In genomic region chr11:111693224-111693937, GRCh38 we compare ENCODE assay signal across 25 cellular contexts.
DNase-seq lines count a peak whose midpoint lies in the region; ATAC-seq, FAIRE-seq and TF ChIP-seq lines count a peak whose summit lies in the region.
"Had no signal": no experiment of that assay in that cellular context is flagged by ENCODE, and none has a peak within 500 bp of the region (broad histone marks: within the 10 kb centered on the region; RNA-seq: fewer than 3 reads in every experiment).

No MANE protein-coding gene starts in this region.

- H3K9ac ChIP-seq in Karpas-422 (ENCODE audit: low read length), result no peak overlapping the region
- H3K9ac ChIP-seq: KMS-11 had no signal

- intact Hi-C loops in body of pancreas (cut with DNase I), result no loop called here

- ATAC-seq in body of pancreas (peak; percentile 38), HG02610 (IDR thresholded peaks at IDR 0.05; ENCODE audit: unreplicated experiment) (no peak)
- ATAC-seq: activated naive CD4-positive, alpha-beta T cell treated with anti-CD3 and anti-CD28 coated beads, Interleukin-2, amount 50 U/mL, for 72 hours; activated T-helper 17 cell treated with anti-CD3 and anti-CD28 coated beads, Interleukin-2, amount 50 U/mL, for 72 hours; stimulated activated memory B cell treated with anti-CD40 and anti-IgM and Interleukin-4, amounts not matched to agents 10 μg/mL and 1 μg/mL and 100 μg/mL, for 72 hours had no signal

- H4K20me1 ChIP-seq in Karpas-422 (ENCODE audit: insufficient read depth, low read depth, low read length), result no peaks in the 10 kb centered on the region

- peaks cover 71% of the 10 kb centered on the region for H3K79me2 ChIP-seq in Karpas-422 (ENCODE audit: low read length)

- DNase-seq in GM19239 (ENCODE audit: insufficient read length, low spot score) (no peak), Karpas-422 (no peak), body of pancreas (no peak), renal cortical epithelial cell (ENCODE audit: low read depth) (peak; percentile 59), NOMO-1 treated with DMSO at 0.1 percent for 48 hours (lab: John Stamatoyannopoulos, UW; ENCODE audit: unreplicated experiment) (no peak), frontal cortex (ENCODE audit: low spot score in 2 of 2) (no peak)
- DNase-seq: activated CD4-positive, alpha-beta T cell treated with anti-CD3 and anti-CD28 coated beads, Interleukin-2, amount 50 U/mL, for 4 hours; EL; glutamatergic neuron; mesenchymal stem cell; NCI-H1436 treated with DMSO at 0.1 percent for 48 hours; NCI-H524 treated with DMSO at 0.1 percent for 48 hours; OCI-M1; spleen; stimulated activated CD4-positive, alpha-beta T cell treated with anti-CD3 and anti-CD28 coated beads, Interleukin-4, amount 100 ng/mL, for 1 hour; testis; uterus had no signal

- peak overlapping the region; percentile 2 for H3K4me2 ChIP-seq in Karpas-422 (ENCODE audit: low read depth, low read length, poor library complexity, severe bottlenecking)
- H3K4me2 ChIP-seq: KMS-11 had no signal

- H3K27ac ChIP-seq in Karpas-422 (ENCODE audit: low read length), result peak overlapping the region; percentile 10
- peak overlapping the region in 3 of 4 donors; percentile 18 to 58 (median 46) for H3K27ac ChIP-seq in body of pancreas
- H3K27ac ChIP-seq: ascending aorta, KMS-11, testis, uterus had no signal

- WGBS in body of pancreas, 2 donors, result 56 to 60% methylated on average over 6 of the region's 6 CpGs

- H3K36me3 ChIP-seq in Karpas-422 (ENCODE audit: insufficient read depth, low read length) (peaks cover 24% of the 10 kb centered on the region), body of pancreas (replicated peaks in 1 of 2; ENCODE audit: insufficient read depth in 1 of 2, low read depth in 2 of 2) (peaks cover 0 to under 1% of the 10 kb centered on the region in 2 donors)
- H3K36me3 ChIP-seq: uterus had no signal

- H3K9me3 ChIP-seq in Karpas-422 (ENCODE audit: low read length) (no peaks in the 10 kb centered on the region), body of pancreas (no peaks in the 10 kb centered on the region)
- H3K9me3 ChIP-seq: ascending aorta, spleen, testis, uterus had no signal

- H3K4me3 ChIP-seq in Karpas-422 (ENCODE audit: low read length), result no peak overlapping the region
- H3K4me3 ChIP-seq in body of pancreas, result no peak overlapping the region
- H3K4me3 ChIP-seq: ascending aorta, spleen, testis, uterus had no signal

- FAIRE-seq in GM19239 (lab: Jason Lieb, UNC), result peak; percentile 64
- FAIRE-seq in frontal cortex (lab: Jason Lieb, UNC), result no peak
- FAIRE-seq: D721Med, endothelial cell of umbilical vein had no signal

- H3K9me2 ChIP-seq in Karpas-422 (replicated peaks; ENCODE audit: insufficient read depth, low read length), result no peaks in the 10 kb centered on the region

- H3K4me1 ChIP-seq in Karpas-422 (ENCODE audit: low read length) (peaks cover 58% of the 10 kb centered on the region), body of pancreas (peaks cover 40% of the 10 kb centered on the region)
- H3K4me1 ChIP-seq: ascending aorta, testis, uterus had no signal

- no peak for TF ChIP-seq POLR2A in body of pancreas (IDR thresholded peaks at IDR 0.05)

- H3K27me3 ChIP-seq in Karpas-422 (ENCODE audit: low read length) (no peaks in the 10 kb centered on the region), body of pancreas (no peaks in the 10 kb centered on the region)
- H3K27me3 ChIP-seq: ascending aorta, spleen, testis, uterus had no signal

- no peak for TF ChIP-seq CTCF in body of pancreas (IDR thresholded peaks at IDR 0.05)

- H2AFZ ChIP-seq in Karpas-422 (ENCODE audit: low read length), result no peak overlapping the region
